In the genomic region with DNA sequence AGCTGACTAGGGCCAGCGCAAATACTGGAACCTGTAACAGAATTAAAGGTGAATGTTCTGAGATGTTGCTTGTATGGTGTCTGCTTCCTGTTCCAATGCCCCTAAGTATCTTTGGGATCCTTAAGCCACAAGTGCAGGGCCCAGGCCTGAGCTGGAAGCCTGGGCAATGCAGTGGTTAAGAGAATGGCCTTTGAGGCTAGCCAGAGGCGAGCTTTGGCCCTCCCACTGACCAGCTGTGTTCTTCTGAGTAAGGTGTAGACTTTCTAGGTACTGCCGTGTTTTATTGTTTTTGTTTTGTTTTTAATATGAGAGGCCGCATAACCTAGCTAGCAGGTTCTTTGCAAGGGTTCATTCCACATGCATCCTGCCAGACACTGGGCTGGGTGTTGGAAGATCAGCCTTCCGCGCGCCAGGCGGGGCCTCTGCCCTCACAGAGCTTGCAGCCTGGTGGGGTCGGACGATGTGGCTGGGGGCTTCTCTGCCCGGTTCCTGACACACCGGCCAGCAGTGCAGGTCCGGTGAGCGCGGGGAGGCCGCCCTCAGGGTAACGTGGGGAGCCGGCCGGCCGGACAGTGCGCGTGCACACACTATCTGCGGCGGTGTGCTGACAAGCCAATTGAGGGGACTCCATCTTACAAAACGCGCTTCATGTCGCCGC, we compare ENCODE assay signal across 8 cellular contexts. TPM values are rescaled to one million over a fixed set of nuclear protein-coding genes. Genes with fewer than 3 reads are reported as not detected.
DNase-seq lines count a peak whose midpoint lies in the region; ATAC-seq and TF ChIP-seq lines count a peak whose summit lies in the region.

No MANE protein-coding gene starts in this region.

- H3K9ac ChIP-seq in iPS-20b (ENCODE audit: low read depth, low read length): peak overlapping the region; percentile 86; the same call in 1 of the 2 replicates

- H3K9me3 ChIP-seq in iPS-20b (ENCODE audit: insufficient read depth, low read depth, low read length) (no peaks in the 10 kb centered on the region), stomach (no peaks in the 10 kb centered on the region), mucosa of descending colon (no peaks in the 10 kb centered on the region)

- peak overlapping the region; percentile 89 for H3K4me3 Mint-ChIP-seq in activated T-helper 1 cell treated with anti-CD3 and anti-CD28 coated beads, Interleukin-12 subunit alpha, Interleukin-12 subunit beta, Interleukin-2, Interleukin-4 antibody, amounts not matched to agents 30 ng/mL and 10 ng/mL and 1 ng/mL, durations not matched to agents 14 hours and 24 hours and 36 hours

- H3K4me1 Mint-ChIP-seq in activated T-helper 1 cell treated with anti-CD3 and anti-CD28 coated beads, Interleukin-12 subunit alpha, Interleukin-12 subunit beta, Interleukin-2, Interleukin-4 antibody, amounts not matched to agents 30 ng/mL and 10 ng/mL and 1 ng/mL, durations not matched to agents 14 hours and 24 hours and 36 hours (ENCODE audit: low read depth): peaks cover 42% of the 10 kb centered on the region

- H3K27ac ChIP-seq in iPS-20b (ENCODE audit: low read length) (peak overlapping the region; percentile 98), stomach (peak overlapping the region; percentile 89 to 99 (median 97))

- TF ChIP-seq POLR2A in stomach (IDR thresholded peaks at IDR 0.05): no peak

- peaks cover 59% of the 10 kb centered on the region for H3K36me3 ChIP-seq in iPS-20b (ENCODE audit: insufficient read depth, low read depth, low read length)
- peaks cover 46 to 60% (median 54%) of the 10 kb centered on the region in 4 donors for H3K36me3 ChIP-seq in stomach
- no peaks in the 10 kb centered on the region for H3K36me3 ChIP-seq in mucosa of descending colon (ENCODE audit: low read depth)

- H3K4me3 ChIP-seq in iPS-20b (ENCODE audit: low read length) (peak overlapping the region; percentile 91), stomach (peak overlapping the region; percentile 73 to 94 (median 89)), mucosa of descending colon (no peak overlapping the region)

- 18 to 27% (median 21%) methylated on average over 26 to 28 of the region's 28 CpGs for WGBS in stomach, 5 donors

- TF ChIP-seq CTCF in stomach (IDR thresholded peaks at IDR 0.05): no peak
- TF ChIP-seq CTCF in mucosa of descending colon (IDR thresholded peaks at IDR 0.05): no peak

- DNase-seq in DMS53 (lab: John Stamatoyannopoulos, UW) (peak; percentile 75), DMS53 treated with DMSO at 0.1 percent for 48 hours (lab: John Stamatoyannopoulos, UW; ENCODE audit: unreplicated experiment) (no peak), stomach (no peak), mucosa of descending colon (no peak), DMS153 treated with DMSO at 0.1 percent for 48 hours (lab: John Stamatoyannopoulos, UW; ENCODE audit: unreplicated experiment) (no peak)
- no peak for DNase-seq in activated T-helper 1 cell treated with anti-CD3 and anti-CD28 coated beads, Interleukin-12 subunit alpha, Interleukin-12 subunit beta, Interleukin-2, Interleukin-4 antibody, amounts not matched to agents 30 ng/mL and 10 ng/mL and 1 ng/mL, durations not matched to agents 14 hours and 24 hours and 36 hours (ENCODE audit: low spot score)

- intact Hi-C loops in activated T-helper 1 cell treated with anti-CD3 and anti-CD28 coated beads, Interleukin-12 subunit alpha, Interleukin-12 subunit beta, Interleukin-2, Interleukin-4 antibody, amounts not matched to agents 30 ng/mL and 10 ng/mL and 1 ng/mL, durations not matched to agents 14 hours and 24 hours and 36 hours (cut with micrococcal nuclease): loop anchor here (1.0 to 10.0 kb wide), 2 partner anchors 43 to 418 kb away; a partner anchor contains a TSS
- intact Hi-C loops in stomach (cut with DNase I; ENCODE audit: low total_unique reads) (no loop called here), mucosa of descending colon (cut with DNase I, micrococcal nuclease) (no loop called here)

- no peak for TF ChIP-seq EP300 in stomach (IDR thresholded peaks at IDR 0.05)

- H3K9me3 Mint-ChIP-seq in activated T-helper 1 cell treated with anti-CD3 and anti-CD28 coated beads, Interleukin-12 subunit alpha, Interleukin-12 subunit beta, Interleukin-2, Interleukin-4 antibody, amounts not matched to agents 30 ng/mL and 10 ng/mL and 1 ng/mL, durations not matched to agents 14 hours and 24 hours and 36 hours: no peaks in the 10 kb centered on the region

- H3K4me1 ChIP-seq in iPS-20b (ENCODE audit: insufficient read depth, low read length) (peaks cover 7% of the 10 kb centered on the region; the same call in 1 of the 2 replicates), stomach (peaks cover 53 to 85% (median 83%) of the 10 kb centered on the region in 4 donors), mucosa of descending colon (ENCODE audit: low read depth) (peaks cover 40% of the 10 kb centered on the region)

- H3K27me3 ChIP-seq in iPS-20b (ENCODE audit: insufficient read depth, low read length) (no peaks in the 10 kb centered on the region), stomach (no peaks in the 10 kb centered on the region)

- no peaks in the 10 kb centered on the region for H3K27me3 Mint-ChIP-seq in activated T-helper 1 cell treated with anti-CD3 and anti-CD28 coated beads, Interleukin-12 subunit alpha, Interleukin-12 subunit beta, Interleukin-2, Interleukin-4 antibody, amounts not matched to agents 30 ng/mL and 10 ng/mL and 1 ng/mL, durations not matched to agents 14 hours and 24 hours and 36 hours (ENCODE audit: insufficient read depth)

- H3K36me3 Mint-ChIP-seq in activated T-helper 1 cell treated with anti-CD3 and anti-CD28 coated beads, Interleukin-12 subunit alpha, Interleukin-12 subunit beta, Interleukin-2, Interleukin-4 antibody, amounts not matched to agents 30 ng/mL and 10 ng/mL and 1 ng/mL, durations not matched to agents 14 hours and 24 hours and 36 hours (ENCODE audit: low read depth): peaks cover 29% of the 10 kb centered on the region

- no peak for ATAC-seq in mucosa of descending colon
- ATAC-seq in HG02981 (IDR thresholded peaks at IDR 0.05; ENCODE audit: unreplicated experiment): no peak

- peak overlapping the region; percentile 87 for H3K27ac Mint-ChIP-seq in activated T-helper 1 cell treated with anti-CD3 and anti-CD28 coated beads, Interleukin-12 subunit alpha, Interleukin-12 subunit beta, Interleukin-2, Interleukin-4 antibody, amounts not matched to agents 30 ng/mL and 10 ng/mL and 1 ng/mL, durations not matched to agents 14 hours and 24 hours and 36 hours

RNA-seq across cellular contexts. Expression of a gene that starts 0.6 kb away (rescaled TPM):
- total RNA-seq in activated T-helper 1 cell treated with anti-CD3 and anti-CD28 coated beads, Interleukin-12 subunit alpha, Interleukin-12 subunit beta, Interleukin-2, Interleukin-4 antibody, amounts not matched to agents 30 ng/mL and 10 ng/mL and 1 ng/mL, durations not matched to agents 14 hours and 24 hours and 36 hours: 74.1 and 75.4 TPM in 2 replicates
- total RNA-seq in stomach (100 to 1,000 TPM in 1 of 5 donors, 10 to 100 TPM in 4; 39.7 to 101 (median 62.5) TPM), mucosa of descending colon (100 to 1,000 TPM in 2 of 3 donors, 10 to 100 TPM in 1; 69.6 to 110 (median 103) TPM)
- 10 to 100 TPM; 39.1 to 83.4 (median 55.5) TPM for polyA plus RNA-seq in stomach

RNA-seq across cellular contexts. Expression of a gene that starts 4.4 kb away (rescaled TPM):
- 93.1 and 95.4 TPM in 2 replicates for total RNA-seq in activated T-helper 1 cell treated with anti-CD3 and anti-CD28 coated beads, Interleukin-12 subunit alpha, Interleukin-12 subunit beta, Interleukin-2, Interleukin-4 antibody, amounts not matched to agents 30 ng/mL and 10 ng/mL and 1 ng/mL, durations not matched to agents 14 hours and 24 hours and 36 hours
- total RNA-seq in stomach (100 to 1,000 TPM in 1 of 5 donors, 10 to 100 TPM in 4; 15.6 to 127 (median 43.5) TPM), mucosa of descending colon (10 to 100 TPM; 74.5 to 98.7 (median 87.8) TPM)
- polyA plus RNA-seq in stomach: 10 to 100 TPM; 79.6 to 93.4 (median 88.4) TPM

RNA-seq across cellular contexts. Expression of a gene that starts 11.2 kb away (rescaled TPM):
- total RNA-seq in activated T-helper 1 cell treated with anti-CD3 and anti-CD28 coated beads, Interleukin-12 subunit alpha, Interleukin-12 subunit beta, Interleukin-2, Interleukin-4 antibody, amounts not matched to agents 30 ng/mL and 10 ng/mL and 1 ng/mL, durations not matched to agents 14 hours and 24 hours and 36 hours: 27.6 and 31.5 TPM in 2 replicates
- 1 to 10 TPM in 2 of 5 donors, under 1 TPM in 1, not detected in 2; 0.89 to 3.3 (median 2.4) TPM for total RNA-seq in stomach
- polyA plus RNA-seq in stomach: 1 to 10 TPM; 5.1 to 6.5 (median 5.2) TPM
- 1 to 10 TPM; 1.9 to 6.4 (median 3.1) TPM for total RNA-seq in mucosa of descending colon

RNA-seq across cellular contexts. Expression of a gene that starts 13.6 kb away (rescaled TPM):
- 0.49 and 0.78 TPM in 2 replicates for total RNA-seq in activated T-helper 1 cell treated with anti-CD3 and anti-CD28 coated beads, Interleukin-12 subunit alpha, Interleukin-12 subunit beta, Interleukin-2, Interleukin-4 antibody, amounts not matched to agents 30 ng/mL and 10 ng/mL and 1 ng/mL, durations not matched to agents 14 hours and 24 hours and 36 hours
- total RNA-seq in stomach (1 to 10 TPM in 1 of 5 donors, under 1 TPM in 1, not detected in 3; 0.55 to 1.8 TPM), mucosa of descending colon (1 to 10 TPM; 1.5 to 2.5 (median 1.7) TPM)
- 1 to 10 TPM; 2.7 to 4.8 (median 4.6) TPM for polyA plus RNA-seq in stomach

RNA-seq across cellular contexts. Expression of a gene that starts 30.3 kb away (rescaled TPM):
- 18.2 and 20.8 TPM in 2 replicates for total RNA-seq in activated T-helper 1 cell treated with anti-CD3 and anti-CD28 coated beads, Interleukin-12 subunit alpha, Interleukin-12 subunit beta, Interleukin-2, Interleukin-4 antibody, amounts not matched to agents 30 ng/mL and 10 ng/mL and 1 ng/mL, durations not matched to agents 14 hours and 24 hours and 36 hours
- total RNA-seq in stomach (10 to 100 TPM; 11.7 to 55.8 (median 22.9) TPM), mucosa of descending colon (10 to 100 TPM; 28.9 to 51.8 (median 35.6) TPM)
- 10 to 100 TPM; 16.7 to 22.4 (median 19.9) TPM for polyA plus RNA-seq in stomach
